20 cellular contexts compared by ENCODE assay signal in genomic region chrX:54430519-54430918, GRCh38.
"Had no signal": no experiment of that assay in that cellular context is flagged by ENCODE, and none has a peak within 500 bp of the region (broad histone marks: within the 10 kb centered on the region; RNA-seq: fewer than 3 reads in every experiment).

No MANE protein-coding gene starts in this region.

- DNase-seq: activated CD4-positive, alpha-beta T cell treated with anti-CD3 and anti-CD28 coated beads, Interleukin-2, amount 10 ng/mL, durations not matched to agents 24 days and 14 days; activated CD8-positive, alpha-beta memory T cell treated with anti-CD3 and anti-CD28 coated beads, Interleukin-2, amount 10 ng/mL, durations not matched to agents 7 days and 5 days; activated CD8-positive, alpha-beta T cell treated with anti-CD3 and anti-CD28 coated beads for 36 hours; activated effector memory CD4-positive, alpha-beta T cell treated with anti-CD3 and anti-CD28 coated beads, Interleukin-2, amount 50 U/mL, for 16 hours; activated naive CD4-positive, alpha-beta T cell treated with anti-CD3 and anti-CD28 coated beads, Interleukin-2, amount 50 U/mL, for 16 hours; activated naive CD8-positive, alpha-beta T cell treated with anti-CD3 and anti-CD28 coated beads, Interleukin-2, amount 50 U/mL, for 24 hours; activated T-cell treated with anti-CD3 and anti-CD28 coated beads for 4 hours; anterior cingulate cortex; effector CD4-positive, alpha-beta T cell; heart right ventricle; islet precursor cell; left cardiac atrium; mesenchymal stem cell; ovary; spleen; stimulated activated CD4-positive, alpha-beta T cell treated with anti-CD3 and anti-CD28 coated beads, Interleukin-4, amount 100 ng/mL, for 24 hours; substantia nigra; tibial artery had no signal

- H3K4me3 ChIP-seq: heart right ventricle, ovary, prostate gland, spleen, tibial artery had no signal

- H3K36me3 ChIP-seq: heart right ventricle, neutrophil, ovary, prostate gland, spleen, tibial artery had no signal

- H3K27ac ChIP-seq: heart right ventricle, neutrophil, ovary, prostate gland, spleen, tibial artery had no signal

- ATAC-seq: activated CD8-positive, alpha-beta memory T cell treated with anti-CD3 and anti-CD28 coated beads, Interleukin-2, amount 10 ng/mL, durations not matched to agents 7 days and 5 days; activated CD8-positive, alpha-beta T cell treated with anti-CD3 and anti-CD28 coated beads for 36 hours; activated naive CD8-positive, alpha-beta T cell treated with anti-CD3 and anti-CD28 coated beads, Interleukin-2, amount 50 U/mL, for 24 hours; heart right ventricle; left cardiac atrium had no signal

- H3K27me3 ChIP-seq: heart right ventricle, neutrophil, ovary, spleen, tibial artery had no signal

- H3K4me1 ChIP-seq: heart right ventricle, prostate gland, spleen, tibial artery had no signal
